14 cellular contexts compared by ENCODE assay signal in the genomic region with DNA sequence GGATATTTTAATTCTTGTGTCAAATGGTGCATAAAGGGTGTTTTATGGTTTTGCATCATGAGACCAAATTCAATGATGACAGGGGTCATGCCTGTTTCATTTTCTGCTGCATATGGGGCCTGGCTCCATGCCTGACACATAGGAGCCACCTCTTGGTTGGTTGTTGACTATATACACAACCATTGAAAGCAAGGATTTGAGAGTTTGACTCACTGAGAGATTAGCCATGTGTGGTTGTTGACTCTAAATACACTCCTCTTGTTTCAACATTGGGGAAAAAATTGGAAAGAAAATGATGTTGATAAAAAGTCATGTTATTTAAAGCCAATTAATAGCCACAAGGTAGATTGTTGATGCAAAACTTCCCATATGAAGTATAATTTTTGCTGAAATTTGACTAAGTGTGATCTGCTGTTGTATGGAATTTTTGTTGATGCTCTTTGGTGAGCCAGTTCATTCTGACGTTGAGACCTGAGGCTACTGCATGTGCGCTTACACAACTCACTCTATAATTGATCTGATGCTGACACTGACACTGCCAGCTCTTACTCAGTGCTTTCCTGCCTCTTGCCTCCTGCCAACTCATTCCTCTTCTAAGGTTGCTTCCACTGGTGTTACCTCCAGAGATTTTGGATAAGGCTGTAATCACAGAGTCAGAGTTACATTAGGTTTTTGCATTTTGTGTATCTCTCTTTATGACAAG.
A peak's percentile ranks its signal among the peaks of the same experiment; 100 is the strongest.
DNase-seq lines count a peak whose midpoint lies in the region; ATAC-seq and TF ChIP-seq lines count a peak whose summit lies in the region.
"Had no signal": no experiment of that assay in that cellular context is flagged by ENCODE, and none has a peak within 500 bp of the region (broad histone marks: within the 10 kb centered on the region; RNA-seq: fewer than 3 reads in every experiment).

No MANE protein-coding gene starts in this region.

- peaks cover 9% of the 10 kb centered on the region for H3K9me1 ChIP-seq in IMR-90 (ENCODE audit: insufficient read depth, low read length)

- H2AK5ac ChIP-seq in IMR-90 (ENCODE audit: low read depth, low read length) (no peak overlapping the region), mesenchymal stem cell (ENCODE audit: low read length, severe bottlenecking) (no peak overlapping the region)

- peak overlapping the region; percentile 76 for H2BK20ac ChIP-seq in IMR-90 (ENCODE audit: low read depth, low read length)

- H2AFZ ChIP-seq in IMR-90 (replicated peaks; ENCODE audit: low read length, poor library complexity) (no peak overlapping the region), mesenchymal stem cell (ENCODE audit: low read depth, low read length) (no peak overlapping the region)

- H3K4me3 ChIP-seq in AG10803 (ENCODE audit: low read length) (no peak overlapping the region), IMR-90 (ENCODE audit: insufficient read depth, low read depth, low read length) (no peak overlapping the region), astrocyte of the spinal cord (ENCODE audit: low read depth, low read length) (no peak overlapping the region), mesenchymal stem cell (ENCODE audit: insufficient read depth in 1 of 2, low read depth in 1 of 2, low read length in 2 of 2) (no peak overlapping the region)
- H3K4me3 ChIP-seq: BLaER1 treated with 17β-estradiol and CSF1 and Interleukin-3, amounts not matched to agents 10 nM and 100 nM had no signal

- H3K36me3 ChIP-seq in IMR-90 (ENCODE audit: control insufficient read depth, insufficient read depth, low read length): no peaks in the 10 kb centered on the region
- H3K36me3 ChIP-seq in mesenchymal stem cell (ENCODE audit: control insufficient read depth in 1 of 2, insufficient read depth in 2 of 2, low read depth in 1 of 2, low read length in 2 of 2): no peaks in the 10 kb centered on the region
- H3K36me3 ChIP-seq: BLaER1 treated with 17β-estradiol and CSF1 and Interleukin-3, amounts not matched to agents 10 nM and 100 nM had no signal

- peak overlapping the region; percentile 43; the same call in 1 of the 2 replicates for H3K27ac ChIP-seq in IMR-90 (ENCODE audit: insufficient read depth, low read length)
- no peak overlapping the region for H3K27ac ChIP-seq in mesenchymal stem cell (ENCODE audit: low read length, poor library complexity, severe bottlenecking)
- H3K27ac ChIP-seq: BLaER1 treated with 17β-estradiol and CSF1 and Interleukin-3, amounts not matched to agents 10 nM and 100 nM had no signal

- no peak overlapping the region for H4K5ac ChIP-seq in IMR-90 (ENCODE audit: low read depth, low read length)

- 0 out of 3 replicates have a peak overlapping the region, but pooled peaks have one; percentile 22 for H2BK15ac ChIP-seq in IMR-90 (ENCODE audit: low read depth, low read length)
- no peak overlapping the region for H2BK15ac ChIP-seq in mesenchymal stem cell (ENCODE audit: low read depth, poor library complexity, severe bottlenecking)

- H3K9ac ChIP-seq in IMR-90 (ENCODE audit: low read depth, low read length): no peak overlapping the region
- peak overlapping the region; percentile 72 for H3K9ac ChIP-seq in mesenchymal stem cell (ENCODE audit: low read length)
- H3K9ac ChIP-seq: BLaER1 treated with 17β-estradiol and CSF1 and Interleukin-3, amounts not matched to agents 10 nM and 100 nM had no signal

- peak; percentile 92 for DNase-seq in AG10803 (ENCODE audit: low read depth)
- peak; percentile 73 for DNase-seq in IMR-90
- peak; percentile 58 for DNase-seq in astrocyte of the spinal cord (ENCODE audit: low read depth, low spot score)
- DNase-seq in mesenchymal stem cell: peak; percentile 79
- DNase-seq in NCI-H2171 treated with DMSO at 0.1 percent for 48 hours (lab: John Stamatoyannopoulos, UW): no peak
- DNase-seq in kidney glomerular epithelial cell (lab: John Stamatoyannopoulos, UW): no peak
- DNase-seq: activated naive CD4-positive, alpha-beta T cell treated with anti-CD3 and anti-CD28 coated beads, Interleukin-2, amount 50 U/mL, for 16 hours; H9; NCI-H1105 treated with DMSO at 0.1 percent for 48 hours; stimulated activated CD4-positive, alpha-beta T cell treated with anti-CD3 and anti-CD28 coated beads, Interleukin-4, amount 100 ng/mL, for 1 hour had no signal

- POLR2A ChIA-PET in IMR-90 (lab: Charles Lee; ENCODE audit: unreplicated experiment): no interaction called here

- ATAC-seq in IMR-90 (ENCODE audit: low read depth) (peak; percentile 7; the same call in 1 of the 2 replicates), HG03442 (IDR thresholded peaks at IDR 0.05; ENCODE audit: unreplicated experiment) (no peak), HG02970 (IDR thresholded peaks at IDR 0.05; ENCODE audit: low FRiP score, unreplicated experiment) (no peak)
- ATAC-seq: stimulated activated memory B cell treated with anti-CD40 and anti-IgM and Interleukin-4, amounts not matched to agents 10 μg/mL and 1 μg/mL and 100 μg/mL, for 72 hours had no signal

- H3K23ac ChIP-seq in IMR-90 (ENCODE audit: low read depth, low read length): peak overlapping the region; percentile 22; the same call in 1 of the 2 replicates
- no peak overlapping the region for H3K23ac ChIP-seq in mesenchymal stem cell (ENCODE audit: low read length in 2 of 2)

- 0 out of 4 replicates have a peak overlapping the region, but pooled peaks of 1 of the 2 experiments have one; percentile 6 for H4K8ac ChIP-seq in IMR-90 (ENCODE audit: low read depth in 2 of 2, low read length in 2 of 2)
- no peak overlapping the region for H4K8ac ChIP-seq in mesenchymal stem cell (ENCODE audit: low read length)

- H2BK12ac ChIP-seq in mesenchymal stem cell (ENCODE audit: low read length in 2 of 2): peak overlapping the region; percentile 79 to 80

- H3K18ac ChIP-seq in IMR-90 (ENCODE audit: low read depth, low read length) (peak overlapping the region; percentile 72), mesenchymal stem cell (ENCODE audit: low read depth in 1 of 2, low read length in 2 of 2) (peak overlapping the region in 1 of 2 experiments; percentile 89)

- H3K4me2 ChIP-seq in IMR-90 (ENCODE audit: low read depth, low read length) (0 out of 2 replicates have a peak overlapping the region, but pooled peaks have one; percentile 6), mesenchymal stem cell (ENCODE audit: low read length, poor library complexity, severe bottlenecking) (no peak overlapping the region)

- no peak overlapping the region for H2AK9ac ChIP-seq in IMR-90 (replicated peaks; ENCODE audit: low read depth, low read length, poor library complexity)

- dilution Hi-C loops in IMR-90 (cut with HindIII; ENCODE audit: low sequenced_read_pairs, unreplicated experiment): no loop called here

- CTCF ChIA-PET in IMR-90 (lab: Yijun Ruan, JAX): no interaction called here

- no TSS peak for BruUV-seq in IMR-90 (replicated peaks; lab: Mats Ljungman, UMichigan)

- H4K91ac ChIP-seq in IMR-90 (ENCODE audit: insufficient read depth, low read depth, low read length): no peak overlapping the region
- no peak overlapping the region for H4K91ac ChIP-seq in mesenchymal stem cell (ENCODE audit: low read length)

- H3K9me3 ChIP-seq in IMR-90 (ENCODE audit: control insufficient read depth, insufficient read depth, low read length): no peaks in the 10 kb centered on the region
- no peaks in the 10 kb centered on the region for H3K9me3 ChIP-seq in mesenchymal stem cell (ENCODE audit: control insufficient read depth, low read length)
- H3K9me3 ChIP-seq: BLaER1 treated with 17β-estradiol and CSF1 and Interleukin-3, amounts not matched to agents 10 nM and 100 nM had no signal

- H4K20me1 ChIP-seq in IMR-90 (ENCODE audit: insufficient read depth, low read length): no peaks in the 10 kb centered on the region; the same call in 1 of the 2 replicates
- H4K20me1 ChIP-seq: BLaER1 treated with 17β-estradiol and CSF1 and Interleukin-3, amounts not matched to agents 10 nM and 100 nM had no signal

- H3K14ac ChIP-seq in IMR-90 (replicated peaks; ENCODE audit: low read depth, low read length) (peak overlapping the region; percentile 51; the same call in 1 of the 2 replicates), mesenchymal stem cell (ENCODE audit: low read length in 2 of 2) (peak overlapping the region in 1 of 2 experiments; percentile 45)

- WGBS in IMR-90 (ENCODE audit: extremely low coverage in 2 of 2, insufficient read length in 1 of 2), 2 experiments: 40% methylated on average over 1 of the region's 2 CpGs; no CpG with 5 or more reads in 1 of the 2 experiments
- WGBS in mesenchymal stem cell: 100% methylated on average over 2 of the region's 2 CpGs

- no peak overlapping the region for H3K56ac ChIP-seq in IMR-90 (ENCODE audit: extremely low read depth, insufficient read depth, low read length)

- TF ChIP-seq RAD21 in IMR-90 (IDR thresholded peaks at IDR 0.05; ENCODE audit: low read length): no peak

- no peak for TF ChIP-seq CTCF in AG10803 (conservative IDR thresholded peaks at IDR 0.05; ENCODE audit: low read length)
- TF ChIP-seq CTCF in IMR-90 (conservative IDR thresholded peaks at IDR 0.05; ENCODE audit: low read depth, low read length): no peak
- no peak for TF ChIP-seq CTCF in astrocyte of the spinal cord (IDR thresholded peaks at IDR 0.05; ENCODE audit: low read depth, low read length)

- no peak for TF ChIP-seq POLR2A in IMR-90 (IDR thresholded peaks at IDR 0.05; ENCODE audit: low read depth, low read length)

- in situ Hi-C loops in IMR-90 (cut with MboI; ENCODE audit: low sequenced_read_pairs): no loop called here
- in situ Hi-C loops in astrocyte of the spinal cord (cut with HindIII; ENCODE audit: low sequenced_read_pairs): no loop called here

- H2BK120ac ChIP-seq in IMR-90 (ENCODE audit: low read depth, low read length): peak overlapping the region; percentile 32; the same call in 1 of the 2 replicates
- H2BK120ac ChIP-seq in mesenchymal stem cell (ENCODE audit: low read depth, low read length): no peak overlapping the region

- peaks cover 25% of the 10 kb centered on the region for H3K4me1 ChIP-seq in IMR-90 (ENCODE audit: control insufficient read depth, insufficient read depth, low read length)
- peaks cover 7% of the 10 kb centered on the region for H3K4me1 ChIP-seq in mesenchymal stem cell (ENCODE audit: control insufficient read depth, insufficient read depth, low read depth, low read length)

- no peaks in the 10 kb centered on the region for H3K27me3 ChIP-seq in IMR-90 (ENCODE audit: control insufficient read depth, insufficient read depth, low read length)
- H3K27me3 ChIP-seq in mesenchymal stem cell (ENCODE audit: control insufficient read depth in 1 of 2, insufficient read depth in 1 of 2, low read length in 2 of 2): no peaks in the 10 kb centered on the region
- H3K27me3 ChIP-seq: BLaER1 treated with 17β-estradiol and CSF1 and Interleukin-3, amounts not matched to agents 10 nM and 100 nM had no signal

- intact Hi-C loops in IMR-90 (cut with micrococcal nuclease): loop anchor here (5.0 kb wide), 2 partner anchors 78 to 117 kb away; no protein-coding TSS in a partner anchor

- no peaks in the 10 kb centered on the region for H3K79me1 ChIP-seq in IMR-90 (ENCODE audit: low read depth in 1 of 2, low read length in 2 of 2)
- H3K79me1 ChIP-seq in mesenchymal stem cell (replicated peaks; ENCODE audit: low read length, poor library complexity, severe bottlenecking): no peaks in the 10 kb centered on the region

- H3K4ac ChIP-seq in IMR-90 (ENCODE audit: low read depth, low read length) (peak overlapping the region; percentile 64), mesenchymal stem cell (ENCODE audit: low read depth in 1 of 2, low read length in 2 of 2) (peak overlapping the region in 1 of 2 experiments; percentile 9)

- H2BK5ac ChIP-seq in IMR-90 (ENCODE audit: low read depth, low read length, poor library complexity, severe bottlenecking) (peak overlapping the region; percentile 42), mesenchymal stem cell (ENCODE audit: low read depth, low read length, poor library complexity, severe bottlenecking) (no peak overlapping the region)

Comparison
In these comparisons a context has a peak if more than half of its experiments do, and no peak if none do; other contexts are left out.
1. DNase-seq: peak in AG10803 (single experiment), IMR-90 (single experiment), astrocyte of the spinal cord (single experiment) and mesenchymal stem cell (single experiment); none in NCI-H2171 treated with DMSO at 0.1 percent for 48 hours (single experiment) and kidney glomerular epithelial cell (single experiment).